Comparison of ENCODE assay signal across 8 cellular contexts in the genomic region with DNA sequence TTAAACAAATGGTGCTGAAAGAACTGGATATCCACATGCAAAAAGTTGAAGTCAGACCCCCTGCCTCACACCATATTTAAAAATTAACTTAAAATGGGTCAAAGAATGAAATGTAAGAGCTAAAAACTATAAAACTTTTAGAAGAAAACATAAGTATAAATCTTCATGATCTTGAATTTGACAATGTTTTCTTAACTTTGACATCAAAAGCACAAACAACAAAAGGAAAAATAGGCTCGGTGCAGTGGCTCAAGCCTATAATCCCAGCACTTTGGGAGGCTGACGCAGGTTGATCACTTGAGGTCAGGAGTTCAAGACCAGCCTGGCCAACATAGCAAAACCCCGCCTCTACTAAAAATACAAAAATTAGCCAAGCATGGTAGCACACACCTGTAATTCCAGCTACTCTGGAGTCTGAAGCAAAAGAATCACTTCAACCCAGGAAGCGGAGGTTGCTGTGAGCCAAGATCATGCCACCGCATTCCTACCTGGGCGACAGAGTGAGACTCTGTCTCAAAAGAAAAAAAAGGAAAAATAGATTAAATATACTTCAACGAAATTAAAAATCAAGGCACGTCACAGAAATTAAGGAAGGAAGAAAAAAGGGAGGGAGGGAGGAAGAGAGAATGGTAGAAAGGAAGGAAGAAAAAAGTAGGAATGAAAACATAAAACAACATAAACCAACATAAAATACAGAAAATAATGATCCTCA. TPM values are rescaled to one million over a fixed set of nuclear protein-coding genes. Genes with fewer than 3 reads are reported as not detected.
DNase-seq lines count a peak whose midpoint lies in the region; ATAC-seq and TF ChIP-seq lines count a peak whose summit lies in the region.
"Had no signal": no experiment of that assay in that cellular context is flagged by ENCODE, and none has a peak within 500 bp of the region (broad histone marks: within the 10 kb centered on the region; RNA-seq: fewer than 3 reads in every experiment).

No MANE protein-coding gene starts in this region.

- peaks cover 5% of the 10 kb centered on the region for H3K27me3 Mint-ChIP-seq in H9 (ENCODE audit: low read depth)
- peaks cover 11% of the 10 kb centered on the region; the same call in 1 of the 2 replicates for H3K27me3 Mint-ChIP-seq in WTC11 (ENCODE audit: low read depth)

- H3K23ac ChIP-seq in H9 (ENCODE audit: insufficient read length, low read depth, low read length) = no peak overlapping the region

- CTCF ChIA-PET in WTC11 (lab: Charles Lee) = interaction anchor here (1.0 to 1.3 kb wide), 2 partner anchors 17 to 120 kb away, joined by 3 read pairs; a partner anchor contains a TSS

- no peaks in the 10 kb centered on the region for H3K9me3 ChIP-seq in H9 (ENCODE audit: control insufficient read depth, low read depth, low read length)
- H3K9me3 ChIP-seq in fibroblast of lung (ENCODE audit: control insufficient read depth, insufficient read depth, low read depth, low read length) = no peaks in the 10 kb centered on the region
- H3K9me3 ChIP-seq in smooth muscle cell (replicated peaks; ENCODE audit: low read depth) = no peaks in the 10 kb centered on the region

- no peak overlapping the region for H3K56ac ChIP-seq in H9 (ENCODE audit: insufficient read length, low read depth, low read length)

- H2BK5ac ChIP-seq in H9 (ENCODE audit: insufficient read length, low read length) = no peak overlapping the region

- H3K4me1 ChIP-seq in H9 (ENCODE audit: insufficient read depth, low read length) (no peaks in the 10 kb centered on the region), fibroblast of lung (ENCODE audit: control insufficient read depth, extremely low read depth, insufficient read depth, low read length) (peaks cover 2% of the 10 kb centered on the region), smooth muscle cell (ENCODE audit: low read depth) (peaks cover 7% of the 10 kb centered on the region)

- H4K8ac ChIP-seq in H9 (replicated peaks; ENCODE audit: insufficient read length, low read depth, low read length) = no peak overlapping the region

- no peak overlapping the region for H4K5ac ChIP-seq in H9 (ENCODE audit: insufficient read length, low read depth, low read length)

- H3K36me3 ChIP-seq in fibroblast of lung (ENCODE audit: control insufficient read depth, insufficient read depth, low read length) (no peaks in the 10 kb centered on the region), smooth muscle cell (ENCODE audit: low read depth) (no peaks in the 10 kb centered on the region)

- H3K4me3 ChIP-seq in fibroblast of lung (replicated peaks in 1 of 4; ENCODE audit: control extremely low read depth in 1 of 4, insufficient read depth in 1 of 4, low read depth in 3 of 4, low read length in 4 of 4) = peak overlapping the region in 3 of 4 experiments; percentile 80 to 93 (median 84)
- peak overlapping the region; percentile 99 for H3K4me3 ChIP-seq in smooth muscle cell

- TF ChIP-seq CTCF in H9 (conservative IDR thresholded peaks at IDR 0.05) (no peak), WTC11 (IDR thresholded peaks at IDR 0.05) (no peak), fibroblast of lung (conservative IDR thresholded peaks at IDR 0.05 in 1 of 2, IDR thresholded peaks at IDR 0.05 in 1 of 2; ENCODE audit: low read depth in 1 of 2, low read length in 2 of 2) (no peak), smooth muscle cell (IDR thresholded peaks at IDR 0.05; ENCODE audit: borderline replicate concordance, insufficient read depth, poor library complexity, severe bottlenecking) (no peak)

- peaks cover 12% of the 10 kb centered on the region for H3K23me2 ChIP-seq in H9 (ENCODE audit: insufficient read length, low read depth, low read length, poor library complexity, severe bottlenecking)

- H3F3A ChIP-seq in smooth muscle cell (ENCODE audit: low read depth) = no peaks in the 10 kb centered on the region

- H2BK120ac ChIP-seq in H9 (ENCODE audit: low read depth, low read length, poor library complexity, severe bottlenecking) = no peak overlapping the region

- no peak overlapping the region for H3K4ac ChIP-seq in H9 (ENCODE audit: low read depth, low read length)

- H2AK5ac ChIP-seq in H9 (ENCODE audit: insufficient read length, low read length) = no peak overlapping the region

- H3K36me3 Mint-ChIP-seq in H9 (ENCODE audit: insufficient read depth in 1 of 3, low read depth in 3 of 3) (no peaks in the 10 kb centered on the region; a peak in 1 of 7 replicates), WTC11 (no peaks in the 10 kb centered on the region)

- H2BK15ac ChIP-seq in H9 (ENCODE audit: low read depth, low read length) = no peak overlapping the region

- no peak overlapping the region for H3T11ph ChIP-seq in H9 (ENCODE audit: low read length)

- H3K4me1 Mint-ChIP-seq in H9 (peaks cover 10 to 16% of the 10 kb centered on the region in 2 experiments; a peak in 3 of 4 replicates), WTC11 (peaks cover 16% of the 10 kb centered on the region)

- H2BK12ac ChIP-seq in H9 (ENCODE audit: insufficient read length, low read depth, low read length) = no peak overlapping the region

- H3K4me3 Mint-ChIP-seq in H9 = peak overlapping the region; percentile 36 to 83; a peak in 3 of 5 replicates
- peak overlapping the region; percentile 75 for H3K4me3 Mint-ChIP-seq in WTC11

- no peaks in the 10 kb centered on the region for H3K79me2 ChIP-seq in H9 (ENCODE audit: insufficient read depth, low read length)
- peaks cover 8% of the 10 kb centered on the region for H3K79me2 ChIP-seq in fibroblast of lung (ENCODE audit: control insufficient read depth, insufficient read depth, low read length)
- peaks cover 49% of the 10 kb centered on the region for H3K79me2 ChIP-seq in smooth muscle cell (ENCODE audit: low read depth)

- no peak overlapping the region for H2BK20ac ChIP-seq in H9 (ENCODE audit: low read depth, low read length, poor library complexity, severe bottlenecking)

- WGBS in H9 (ENCODE audit: extremely low coverage, insufficient read length, low lambda C conversion rate) = no CpG with 5 or more reads among the region's 8 CpGs
- WGBS in smooth muscle cell (ENCODE audit: low lambda C conversion rate) = 89% methylated on average over 8 of the region's 8 CpGs

- no peak overlapping the region for H3K27ac Mint-ChIP-seq in H9
- H3K27ac Mint-ChIP-seq in WTC11 = no peak overlapping the region

- H2AFZ ChIP-seq in H9 (ENCODE audit: low read length) (no peak overlapping the region), fibroblast of lung (ENCODE audit: low read length) (no peak overlapping the region), smooth muscle cell (ENCODE audit: low read depth) (no peak overlapping the region)

- POLR2A ChIA-PET in WTC11 (lab: Charles Lee) = no interaction called here

- H3K27me3 ChIP-seq in H9 (ENCODE audit: insufficient read depth, low read length) (no peaks in the 10 kb centered on the region), fibroblast of lung (ENCODE audit: control insufficient read depth, insufficient read depth, low read length) (no peaks in the 10 kb centered on the region), smooth muscle cell (ENCODE audit: low read depth) (no peaks in the 10 kb centered on the region)

- H3K79me1 ChIP-seq in H9 (ENCODE audit: insufficient read depth, low read depth, low read length, poor library complexity, severe bottlenecking) = no peaks in the 10 kb centered on the region

- no peak overlapping the region for H3K18ac ChIP-seq in H9 (ENCODE audit: insufficient read length, low read depth, low read length)

- H3K9ac ChIP-seq in H9 (ENCODE audit: extremely low read depth, insufficient read length, low read length) (no peak overlapping the region), fibroblast of lung (ENCODE audit: insufficient read depth, low read length) (no peak overlapping the region), smooth muscle cell (ENCODE audit: low read depth) (no peak overlapping the region)

- no peak for ATAC-seq in WTC11
- ATAC-seq in GM19023 (IDR thresholded peaks at IDR 0.05; ENCODE audit: unreplicated experiment) = no peak

- H3K14ac ChIP-seq in H9 (ENCODE audit: insufficient read depth, low read length) = no peak overlapping the region

- no peak for DNase-seq in H9
- no peak for DNase-seq in WTC11 (ENCODE audit: low spot score)
- no peak for DNase-seq in fibroblast of lung (ENCODE audit: low read depth in 2 of 2)
- DNase-seq in smooth muscle cell (lab: John Stamatoyannopoulos, UW; ENCODE audit: unreplicated experiment) = no peak
- no peak for DNase-seq in NCI-H510A (lab: John Stamatoyannopoulos, UW)
- DNase-seq in NCI-H2081 treated with DMSO at 0.1 percent for 48 hours (lab: John Stamatoyannopoulos, UW) = no peak
- DNase-seq: midbrain had no signal

- no peak overlapping the region for H4K91ac ChIP-seq in H9 (ENCODE audit: insufficient read length, low read depth, low read length)

- H3K4me2 ChIP-seq in H9 (ENCODE audit: insufficient read depth, insufficient read length, low read length) (no peak overlapping the region), fibroblast of lung (ENCODE audit: extremely low read depth, insufficient read depth, low read length) (peak overlapping the region; percentile 46), smooth muscle cell (peak overlapping the region; percentile 99)

- H3K27ac ChIP-seq in H9 (ENCODE audit: insufficient read length, low read depth, low read length) = no peak overlapping the region
- H3K27ac ChIP-seq in fibroblast of lung (ENCODE audit: insufficient read depth, low read length) = no peak overlapping the region
- H3K27ac ChIP-seq in smooth muscle cell (ENCODE audit: low read depth) = peak overlapping the region; percentile 82

- no peaks in the 10 kb centered on the region for H3K9me3 Mint-ChIP-seq in H9
- no peaks in the 10 kb centered on the region for H3K9me3 Mint-ChIP-seq in WTC11

- H4K20me1 ChIP-seq in H9 (ENCODE audit: control insufficient read depth, insufficient read depth, insufficient read length) = no peaks in the 10 kb centered on the region
- H4K20me1 ChIP-seq in fibroblast of lung (ENCODE audit: control insufficient read depth, extremely low read depth, insufficient read depth, low read length) = no peaks in the 10 kb centered on the region
- no peaks in the 10 kb centered on the region for H4K20me1 ChIP-seq in smooth muscle cell (ENCODE audit: low read depth)

RNA-seq across cellular contexts. Expression of a gene that starts 1.5 kb away (rescaled TPM):
- total RNA-seq in H9 (2021) (6.0 and 6.8 TPM in 2 replicates), WTC11 (2021) (4.7 to 8.0 TPM (median 7.3 TPM) in 3 replicates), fibroblast of lung (10.3 and 14.4 TPM in 2 replicates), smooth muscle cell (14.6 and 18.0 TPM in 2 replicates)
- polyA plus RNA-seq in fibroblast of lung (34.9 and 47.4 TPM in 2 replicates), smooth muscle cell (15.6 and 16.6 TPM in 2 replicates)
- 21.1 and 26.2 TPM in 2 replicates for polyA plus RNA-seq in fibroblast of lung (2012)
- polyA minus RNA-seq in fibroblast of lung (ENCODE audit: low replicate concordance) = 5.1 and 5.7 TPM in 2 replicates

RNA-seq across cellular contexts. Expression of a gene that starts 30.8 kb away (rescaled TPM):
- total RNA-seq in H9 (2021) (10.4 and 11.5 TPM in 2 replicates), WTC11 (2021) (11.2 to 13.0 TPM (median 11.9 TPM) in 3 replicates), fibroblast of lung (7.4 and 10.9 TPM in 2 replicates), smooth muscle cell (14.6 and 32.2 TPM in 2 replicates)
- polyA plus RNA-seq in fibroblast of lung (18.5 and 19.2 TPM in 2 replicates), smooth muscle cell (18.4 and 25.0 TPM in 2 replicates)
- 12.5 and 13.0 TPM in 2 replicates for polyA plus RNA-seq in fibroblast of lung (2012)
- not detected in 2 replicates for polyA minus RNA-seq in fibroblast of lung (ENCODE audit: low replicate concordance)

RNA-seq across cellular contexts. Expression of a gene that starts 30.9 kb away (rescaled TPM):
- 6.7 and 9.0 TPM in 2 replicates for total RNA-seq in H9 (2021)
- 5.2 to 8.7 TPM (median 6.9 TPM) in 3 replicates for total RNA-seq in WTC11 (2021)
- 9.0 and 18.8 TPM in 2 replicates for total RNA-seq in fibroblast of lung
- 24.1 and 27.4 TPM in 2 replicates for polyA plus RNA-seq in fibroblast of lung
- 11.0 and 12.8 TPM in 2 replicates for polyA plus RNA-seq in fibroblast of lung (2012)
- polyA minus RNA-seq in fibroblast of lung (ENCODE audit: low replicate concordance) = 4.3 and 8.0 TPM in 2 replicates
- 12.9 and 18.8 TPM in 2 replicates for total RNA-seq in smooth muscle cell
- polyA plus RNA-seq in smooth muscle cell = 10.4 and 11.1 TPM in 2 replicates
